9 cellular contexts compared by ENCODE assay signal in genomic region chr9:130824616-130825015, GRCh38. TPM values are rescaled to one million over a fixed set of nuclear protein-coding genes. Genes with fewer than 3 reads are reported as not detected.
A peak's percentile ranks its signal among the peaks of the same experiment; 100 is the strongest.
DNase-seq lines count a peak whose midpoint lies in the region; ATAC-seq and TF ChIP-seq lines count a peak whose summit lies in the region.
"Had no signal": no experiment of that assay in that cellular context is flagged by ENCODE, and none has a peak within 500 bp of the region (broad histone marks: within the 10 kb centered on the region; RNA-seq: fewer than 3 reads in every experiment).

No MANE protein-coding gene starts in this region.

- no peak for TF ChIP-seq POLR2A in spleen (IDR thresholded peaks at IDR 0.05)

- H3K4me3 ChIP-seq in HFF-Myc (replicated peaks; ENCODE audit: low read depth, low read length), result 0 out of 2 replicates have a peak overlapping the region, but pooled peaks have one; percentile 4
- no peak overlapping the region for H3K4me3 ChIP-seq in brain microvascular endothelial cell (ENCODE audit: low read depth, low read length)
- no peak overlapping the region for H3K4me3 ChIP-seq in spleen

- H3K4me1 ChIP-seq in spleen, result peaks cover 0 to 28% (median 21%) of the 10 kb centered on the region in 6 donors

- DNase-seq in HFF-Myc (ENCODE audit: extremely low read depth, low read depth) (no peak), brain microvascular endothelial cell (no peak), kidney glomerular epithelial cell (lab: John Stamatoyannopoulos, UW) (peak; percentile 65), spleen (no peak), activated gamma-delta T cell (lab: John Stamatoyannopoulos, UW) (no peak), NCI-H2081 (lab: John Stamatoyannopoulos, UW) (no peak), HuH-7.5 (ENCODE audit: low spot score) (no peak)
- no peak for DNase-seq in natural killer cell treated with Interleukin-12 subunit alpha and Interleukin-12 subunit beta and Interleukin-15 and Interleukin-18, amount 100 ng/mL, for 72 hours (ENCODE audit: low spot score)

- in situ Hi-C loops in brain microvascular endothelial cell (cut with HindIII; ENCODE audit: low pct_ligation_motif_present, low sequenced_read_pairs), result no loop called here

- peaks cover 0 to 10% (median 8%) of the 10 kb centered on the region in 8 donors for H3K9me3 ChIP-seq in spleen

- H3K27me3 Mint-ChIP-seq in natural killer cell treated with Interleukin-12 subunit alpha and Interleukin-12 subunit beta and Interleukin-15 and Interleukin-18, amount 100 ng/mL, for 72 hours, result no peaks in the 10 kb centered on the region
- H3K27me3 Mint-ChIP-seq: memory B cell had no signal

- no peak for ATAC-seq in natural killer cell treated with Interleukin-12 subunit alpha and Interleukin-12 subunit beta and Interleukin-15 and Interleukin-18, amount 100 ng/mL, for 72 hours

- H3K27ac Mint-ChIP-seq in natural killer cell treated with Interleukin-12 subunit alpha and Interleukin-12 subunit beta and Interleukin-15 and Interleukin-18, amount 100 ng/mL, for 72 hours, result no peak overlapping the region
- H3K27ac Mint-ChIP-seq: memory B cell had no signal

- H3K36me3 ChIP-seq in brain microvascular endothelial cell (replicated peaks), result no peaks in the 10 kb centered on the region
- no peaks in the 10 kb centered on the region for H3K36me3 ChIP-seq in spleen

- intact Hi-C loops in spleen (cut with DNase I; ENCODE audit: low total_unique reads), result no loop called here

- H3K4me3 Mint-ChIP-seq in natural killer cell treated with Interleukin-12 subunit alpha and Interleukin-12 subunit beta and Interleukin-15 and Interleukin-18, amount 100 ng/mL, for 72 hours, result no peak overlapping the region
- H3K4me3 Mint-ChIP-seq: memory B cell had no signal

- H3K27me3 ChIP-seq in brain microvascular endothelial cell (replicated peaks) (no peaks in the 10 kb centered on the region), spleen (replicated peaks in 1 of 7) (no peaks in the 10 kb centered on the region)

- peaks cover 9% of the 10 kb centered on the region for H3K36me3 Mint-ChIP-seq in natural killer cell treated with Interleukin-12 subunit alpha and Interleukin-12 subunit beta and Interleukin-15 and Interleukin-18, amount 100 ng/mL, for 72 hours

- H3K4me1 Mint-ChIP-seq in natural killer cell treated with Interleukin-12 subunit alpha and Interleukin-12 subunit beta and Interleukin-15 and Interleukin-18, amount 100 ng/mL, for 72 hours (ENCODE audit: low read depth in 2 of 2), result peaks cover 11 to 16% of the 10 kb centered on the region in 2 donors

- 51 to 56% (median 53%) methylated on average over 4 of the region's 4 CpGs for WGBS in spleen, 5 donors

- no peaks in the 10 kb centered on the region for H3K9me3 Mint-ChIP-seq in natural killer cell treated with Interleukin-12 subunit alpha and Interleukin-12 subunit beta and Interleukin-15 and Interleukin-18, amount 100 ng/mL, for 72 hours

- TF ChIP-seq CTCF in HFF-Myc (IDR thresholded peaks at IDR 0.05; ENCODE audit: low read depth, low read length, missing control alignments) (no peak), brain microvascular endothelial cell (IDR thresholded peaks at IDR 0.05; ENCODE audit: low read depth, low read length, missing control alignments) (no peak), spleen (IDR thresholded peaks at IDR 0.05 in 8 of 11, conservative IDR thresholded peaks at IDR 0.05 in 3 of 11) (no peak)

- H3K27ac ChIP-seq in brain microvascular endothelial cell (peak overlapping the region; percentile 84), spleen (peak overlapping the region in 7 of 8 donors; percentile 2 to 65 (median 55))

RNA-seq across cellular contexts. Expression of gene ABL1, which starts 10.4 kb away (rescaled TPM):
- total RNA-seq in spleen, result 10 to 100 TPM; 36.2 to 76.7 (median 55.5) TPM
- polyA plus RNA-seq in spleen, result 10 to 100 TPM in 2 of 3 donors, 1 to 10 TPM in 1; 9.7 to 17.0 (median 11.5) TPM
- total RNA-seq in natural killer cell treated with Interleukin-12 subunit alpha and Interleukin-12 subunit beta and Interleukin-15 and Interleukin-18, amount 100 ng/mL, for 72 hours, result 10 to 100 TPM; 28.1 to 45.2 TPM
